ENCODE assay signal across 7 cellular contexts in genomic region chr1:25031966-25032667, GRCh38.
DNase-seq lines count a peak whose midpoint lies in the region; ATAC-seq and TF ChIP-seq lines count a peak whose summit lies in the region.

No MANE protein-coding gene starts in this region.

- no peak for TF ChIP-seq POLR2A in tibial nerve (IDR thresholded peaks at IDR 0.05)

- 61 to 64% methylated on average over 21 of the region's 21 CpGs for WGBS in tibial nerve, 2 donors

- intact Hi-C loops in activated naive CD4-positive, alpha-beta T cell treated with anti-CD3 and anti-CD28 coated beads for 36 hours (cut with micrococcal nuclease), result loop anchor here (1.0 to 10.0 kb wide), 11 partner anchors 10 to 547 kb away; partner anchors contain the start of genes CLIC4, RUNX3 and TMEM50A

- peak overlapping the region in 1 of 4 donors; percentile 64 for H3K27ac ChIP-seq in tibial nerve

- no peak for TF ChIP-seq CTCF in tibial nerve (IDR thresholded peaks at IDR 0.05)

- H3K4me1 Mint-ChIP-seq in activated naive CD4-positive, alpha-beta T cell treated with anti-CD3 and anti-CD28 coated beads for 36 hours (ENCODE audit: low read depth), result peaks cover 75% of the 10 kb centered on the region

- peaks cover 2% of the 10 kb centered on the region for H3K36me3 Mint-ChIP-seq in activated naive CD4-positive, alpha-beta T cell treated with anti-CD3 and anti-CD28 coated beads for 36 hours (ENCODE audit: low read depth)

- peak overlapping the region; percentile 99 for H3K27ac Mint-ChIP-seq in activated naive CD4-positive, alpha-beta T cell treated with anti-CD3 and anti-CD28 coated beads for 36 hours

- peak; percentile 56 for ATAC-seq in GM18511 (IDR thresholded peaks at IDR 0.05; ENCODE audit: unreplicated experiment)
- ATAC-seq in HG02571 (IDR thresholded peaks at IDR 0.05; ENCODE audit: unreplicated experiment), result peak; percentile 43
- ATAC-seq in HG03039 (IDR thresholded peaks at IDR 0.05; ENCODE audit: unreplicated experiment), result no peak

- no peak overlapping the region for H3K4me3 ChIP-seq in tibial nerve

- H3K36me3 ChIP-seq in tibial nerve, result no peaks in the 10 kb centered on the region

- peak overlapping the region; percentile 81 for H3K4me3 Mint-ChIP-seq in activated naive CD4-positive, alpha-beta T cell treated with anti-CD3 and anti-CD28 coated beads for 36 hours

- H3K4me1 ChIP-seq in tibial nerve, result peaks cover 0 to 34% (median 0%) of the 10 kb centered on the region in 4 donors

- H3K27me3 Mint-ChIP-seq in activated naive CD4-positive, alpha-beta T cell treated with anti-CD3 and anti-CD28 coated beads for 36 hours (ENCODE audit: low read depth), result no peaks in the 10 kb centered on the region

- CTCF ChIA-PET in activated naive CD4-positive, alpha-beta T cell treated with anti-CD3 and anti-CD28 coated beads for 36 hours (lab: Charles Lee), result interaction anchor here (1.1 to 8.1 kb wide), 3 partner anchors 9 to 100 kb away, joined by 6 to 144 read pairs (median 7); partner anchors contain the start of gene RUNX3

- no peaks in the 10 kb centered on the region for H3K9me3 ChIP-seq in tibial nerve

- no peak for TF ChIP-seq EP300 in tibial nerve (IDR thresholded peaks at IDR 0.05)

- no peaks in the 10 kb centered on the region for H3K9me3 Mint-ChIP-seq in activated naive CD4-positive, alpha-beta T cell treated with anti-CD3 and anti-CD28 coated beads for 36 hours

- peaks cover 0 to 10% of the 10 kb centered on the region in 2 donors for H3K27me3 ChIP-seq in tibial nerve

- DNase-seq in NCI-H226 (peak; percentile 75), non-pigmented ciliary epithelial cell (ENCODE audit: low read depth) (peak; percentile 10), tibial nerve (ENCODE audit: low spot score in 2 of 2) (no peak)
- peak; percentile 70 for DNase-seq in activated naive CD4-positive, alpha-beta T cell treated with anti-CD3 and anti-CD28 coated beads for 36 hours

Comparison
In these comparisons a context has a peak if more than half of its experiments do, and no peak if none do; other contexts are left out.
1. DNase-seq: peak in NCI-H226 (single experiment), activated naive CD4-positive, alpha-beta T cell treated with anti-CD3 and anti-CD28 coated beads for 36 hours (single experiment) and non-pigmented ciliary epithelial cell (single experiment); none in tibial nerve (0 of 2).